ENCODE assay signal across 1 cellular context in genomic region chr3:184250167-184250828, GRCh38.
A peak's percentile ranks its signal among the peaks of the same experiment; 100 is the strongest.
TF ChIP-seq lines count a peak whose summit lies in the region.

No MANE protein-coding gene starts in this region.

TF ChIP-seq in IMR-90, 13 proteins besides CTCF, POLR2A, EP300 and RAD21:
- no peak for TF ChIP-seq RFX5 (IDR thresholded peaks at IDR 0.05; ENCODE audit: low read depth, low read length)
- 0 out of 2 replicates have a peak, but pooled peaks have one; percentile 21 for TF ChIP-seq MAZ (IDR thresholded peaks at IDR 0.05; ENCODE audit: borderline replicate concordance, low read depth, low read length)
- peak; percentile 69 for TF ChIP-seq SMC3 (IDR thresholded peaks at IDR 0.05; ENCODE audit: low read depth, low read length)
TF ChIP-seq in IMR-90: peak in this region for 2.
